In genomic region chr5:27592231-27592630, GRCh38 we compare ENCODE assay signal across 22 cellular contexts.
DNase-seq lines count a peak whose midpoint lies in the region; ATAC-seq, FAIRE-seq and TF ChIP-seq lines count a peak whose summit lies in the region.
"Had no signal": no experiment of that assay in that cellular context is flagged by ENCODE, and none has a peak within 500 bp of the region (broad histone marks: within the 10 kb centered on the region; RNA-seq: fewer than 3 reads in every experiment).

No MANE protein-coding gene starts in this region.

- TF ChIP-seq EP300 in SK-N-SH (IDR thresholded peaks at IDR 0.05; ENCODE audit: borderline replicate concordance in 1 of 2, low read depth in 1 of 2, low read length in 1 of 2), result no peak
- no peak for TF ChIP-seq EP300 in suprapubic skin (IDR thresholded peaks at IDR 0.05)

- H3K4me1 Mint-ChIP-seq in astrocyte (ENCODE audit: low read depth, unreplicated experiment), result peaks cover 19% of the 10 kb centered on the region
- H3K4me1 Mint-ChIP-seq: nephron, T-helper 17 cell had no signal

- no peak overlapping the region for H3K27ac Mint-ChIP-seq in astrocyte (ENCODE audit: unreplicated experiment)
- H3K27ac Mint-ChIP-seq: activated CD8-positive, alpha-beta T cell treated with anti-CD3 and anti-CD28 coated beads for 36 hours; activated naive CD4-positive, alpha-beta T cell treated with anti-CD3 and anti-CD28 coated beads, Interleukin-2, amount 50 U/mL, for 72 hours; T-helper 17 cell had no signal

- no peak for ATAC-seq in SK-N-SH treated with all-trans-retinoic acid at 6 μM for 48 hours
- ATAC-seq: activated CD8-positive, alpha-beta T cell treated with anti-CD3 and anti-CD28 coated beads for 36 hours; activated naive CD4-positive, alpha-beta T cell treated with anti-CD3 and anti-CD28 coated beads, Interleukin-2, amount 50 U/mL, for 72 hours; activated T-cell treated with anti-CD3 and anti-CD28 coated beads, Interleukin-2, amount 50 U/mL, for 4 hours; heart right ventricle; HepG2; T-helper 17 cell had no signal

- no peak overlapping the region for H3K9ac ChIP-seq in SK-N-SH
- H3K9ac ChIP-seq in astrocyte (ENCODE audit: low read length), result no peak overlapping the region
- H3K9ac ChIP-seq: BLaER1 had no signal

- FAIRE-seq in astrocyte (lab: Jason Lieb, UNC) (no peak), GM12891 (lab: Jason Lieb, UNC) (no peak)
- FAIRE-seq: HepG2 had no signal

- 8% methylated on average over 1 of the region's 1 CpG for WGBS in SK-N-SH (ENCODE audit: low lambda C conversion rate)
- 70% methylated on average over 1 of the region's 1 CpG for WGBS in suprapubic skin

- no peaks in the 10 kb centered on the region for H3K9me2 ChIP-seq in SK-N-SH

- H3K27me3 Mint-ChIP-seq in astrocyte (ENCODE audit: low read depth, unreplicated experiment), result no peaks in the 10 kb centered on the region
- H3K27me3 Mint-ChIP-seq: activated CD8-positive, alpha-beta T cell treated with anti-CD3 and anti-CD28 coated beads for 36 hours; T-helper 17 cell had no signal

- H3K79me2 ChIP-seq in SK-N-SH (ENCODE audit: insufficient read depth), result no peaks in the 10 kb centered on the region
- no peaks in the 10 kb centered on the region for H3K79me2 ChIP-seq in astrocyte (ENCODE audit: insufficient read depth, low read length)

- H4K20me1 ChIP-seq in SK-N-SH (ENCODE audit: insufficient read depth) (no peaks in the 10 kb centered on the region), astrocyte (ENCODE audit: insufficient read depth, low read length) (no peaks in the 10 kb centered on the region)
- H4K20me1 ChIP-seq: BLaER1 had no signal

- TF ChIP-seq RAD21 in SK-N-SH (IDR thresholded peaks at IDR 0.05; ENCODE audit: low read length), result no peak

- H3F3A ChIP-seq in SK-N-SH (replicated peaks; ENCODE audit: insufficient read depth), result peaks cover 4% of the 10 kb centered on the region

- CTCF ChIA-PET in SK-N-SH (lab: Yijun Ruan, JAX), result no interaction called here

- H3K4me3 Mint-ChIP-seq in astrocyte (ENCODE audit: unreplicated experiment), result no peak overlapping the region
- H3K4me3 Mint-ChIP-seq: activated CD8-positive, alpha-beta T cell treated with anti-CD3 and anti-CD28 coated beads for 36 hours; activated T-cell treated with anti-CD3 and anti-CD28 coated beads, Interleukin-2, amount 50 U/mL, for 4 hours; nephron; T-helper 17 cell had no signal

- POLR2A ChIA-PET in SK-N-SH (lab: Yijun Ruan, JAX), result no interaction called here

- H2AFZ ChIP-seq in SK-N-SH (ENCODE audit: low read depth) (no peak overlapping the region), astrocyte (ENCODE audit: low read depth, low read length) (no peak overlapping the region)

- H3K36me3 Mint-ChIP-seq in astrocyte (ENCODE audit: low read depth, unreplicated experiment), result no peaks in the 10 kb centered on the region

- no peak overlapping the region for H3K27ac ChIP-seq in SK-N-SH (ENCODE audit: low read depth in 2 of 2, low read length in 1 of 2)
- no peak overlapping the region for H3K27ac ChIP-seq in astrocyte (ENCODE audit: low read depth, low read length)
- no peak overlapping the region for H3K27ac ChIP-seq in suprapubic skin
- H3K27ac ChIP-seq: BLaER1, esophagus muscularis mucosa, heart right ventricle, prostate gland had no signal

- H3K4me1 ChIP-seq in SK-N-SH (ENCODE audit: control insufficient read depth in 1 of 2, insufficient read depth in 2 of 2, low read depth in 1 of 2, low read length in 1 of 2) (no peaks in the 10 kb centered on the region), astrocyte (ENCODE audit: insufficient read depth, low read length) (peaks cover 7% of the 10 kb centered on the region), suprapubic skin (no peaks in the 10 kb centered on the region)
- H3K4me1 ChIP-seq: BLaER1, esophagus muscularis mucosa, heart right ventricle, prostate gland had no signal

- TF ChIP-seq CTCF in SK-N-SH (IDR thresholded peaks at IDR 0.05), result no peak
- TF ChIP-seq CTCF in astrocyte (IDR thresholded peaks at IDR 0.05; ENCODE audit: insufficient read depth, low read depth, low read length), result no peak
- no peak for TF ChIP-seq CTCF in suprapubic skin (IDR thresholded peaks at IDR 0.05)

- DNase-seq in SK-N-SH (no peak), astrocyte (ENCODE audit: low read depth) (peak; percentile 69), iris pigment epithelial cell (ENCODE audit: low read depth) (peak; percentile 73), GM12891 (ENCODE audit: insufficient read length, low spot score) (no peak), NCI-H748 treated with DMSO at 0.1 percent for 48 hours (lab: John Stamatoyannopoulos, UW) (no peak), suprapubic skin (ENCODE audit: low spot score in 2 of 2) (no peak)
- no peak for DNase-seq in activated CD8-positive, alpha-beta memory T cell treated with anti-CD3 and anti-CD28 coated beads, Interleukin-2, amount 50 U/mL, for 4 hours
- DNase-seq: 8988T; activated CD8-positive, alpha-beta T cell treated with anti-CD3 and anti-CD28 coated beads for 36 hours; activated T-cell treated with anti-CD3 and anti-CD28 coated beads, Interleukin-2, amount 50 U/mL, for 4 hours; caudate nucleus; heart right ventricle; NCI-H446 treated with DMSO at 0.1 percent for 48 hours; SHP77 treated with DMSO at 0.1 percent for 48 hours; T-helper 17 cell had no signal

- H3K27me3 ChIP-seq in SK-N-SH (ENCODE audit: insufficient read depth) (no peaks in the 10 kb centered on the region), astrocyte (ENCODE audit: insufficient read depth, low read length) (no peaks in the 10 kb centered on the region), suprapubic skin (no peaks in the 10 kb centered on the region)
- H3K27me3 ChIP-seq: BLaER1, esophagus muscularis mucosa, heart right ventricle had no signal

- TF ChIP-seq POLR2A in GM12891 (IDR thresholded peaks at IDR 0.05; ENCODE audit: low read depth, low read length) (no peak), suprapubic skin (IDR thresholded peaks at IDR 0.05) (no peak)

- no peaks in the 10 kb centered on the region for H3K9me3 Mint-ChIP-seq in astrocyte (ENCODE audit: unreplicated experiment)

- no peaks in the 10 kb centered on the region for H3K9me3 ChIP-seq in SK-N-SH
- H3K9me3 ChIP-seq in astrocyte (ENCODE audit: insufficient read depth, low read depth, low read length), result no peaks in the 10 kb centered on the region
- H3K9me3 ChIP-seq in suprapubic skin, result no peaks in the 10 kb centered on the region
- H3K9me3 ChIP-seq: BLaER1, esophagus muscularis mucosa, prostate gland had no signal

- H3K36me3 ChIP-seq in SK-N-SH (replicated peaks in 1 of 2; ENCODE audit: control insufficient read depth in 1 of 2, insufficient read depth in 2 of 2, low read length in 1 of 2), result no peaks in the 10 kb centered on the region
- no peaks in the 10 kb centered on the region for H3K36me3 ChIP-seq in astrocyte (ENCODE audit: insufficient read depth, low read length)
- no peaks in the 10 kb centered on the region for H3K36me3 ChIP-seq in suprapubic skin
- H3K36me3 ChIP-seq: BLaER1, esophagus muscularis mucosa, heart right ventricle, prostate gland had no signal

- H3K4me3 ChIP-seq in SK-N-SH (ENCODE audit: low read depth in 2 of 2, low read length in 1 of 2) (no peak overlapping the region), astrocyte (ENCODE audit: insufficient read depth, low read depth, low read length) (no peak overlapping the region), suprapubic skin (no peak overlapping the region)
- H3K4me3 ChIP-seq: BLaER1, esophagus muscularis mucosa, heart right ventricle, prostate gland had no signal

- H3K4me2 ChIP-seq in SK-N-SH, result no peak overlapping the region
- no peak overlapping the region for H3K4me2 ChIP-seq in astrocyte (ENCODE audit: low read length)
- H3K4me2 ChIP-seq: BLaER1 had no signal

TF ChIP-seq in SK-N-SH treated with all-trans-retinoic acid at 6 μM for 48 hours, 23 proteins besides CTCF, POLR2A, EP300 and RAD21 (continues in another document):
- TF ChIP-seq ZNF8 (CRISPR knock-in tag; IDR thresholded peaks at IDR 0.05) (no peak), ISL1 (CRISPR knock-in tag; IDR thresholded peaks at IDR 0.05) (no peak), ZFP30 (CRISPR knock-in tag; IDR thresholded peaks at IDR 0.05) (no peak), SNAI2 (CRISPR knock-in tag; IDR thresholded peaks at IDR 0.05) (no peak)

TF ChIP-seq in GM12891, 5 proteins besides CTCF, POLR2A, EP300 and RAD21:
- TF ChIP-seq POLR2AphosphoS5 (IDR thresholded peaks at IDR 0.05; ENCODE audit: low read depth, low read length) (no peak), POU2F2 (IDR thresholded peaks at IDR 0.05; ENCODE audit: low read depth, low read length) (no peak), TAF1 (IDR thresholded peaks at IDR 0.05; ENCODE audit: low read depth, low read length) (no peak), SPI1 (IDR thresholded peaks at IDR 0.05; ENCODE audit: low read depth, low read length) (no peak), PAX5 (IDR thresholded peaks at IDR 0.05; ENCODE audit: insufficient read depth, low read length, severe bottlenecking) (no peak)

Comparison
In these comparisons a context has a peak if more than half of its experiments do, and no peak if none do; other contexts are left out.
1. DNase-seq: peak in astrocyte (single experiment) and iris pigment epithelial cell (single experiment); none in SK-N-SH (single experiment), GM12891 (single experiment), activated CD8-positive, alpha-beta memory T cell treated with anti-CD3 and anti-CD28 coated beads, Interleukin-2, amount 50 U/mL, for 4 hours (single experiment), NCI-H748 treated with DMSO at 0.1 percent for 48 hours (single experiment) and suprapubic skin (0 of 2).